ENCODE assay signal across 8 cellular contexts in the genomic region with DNA sequence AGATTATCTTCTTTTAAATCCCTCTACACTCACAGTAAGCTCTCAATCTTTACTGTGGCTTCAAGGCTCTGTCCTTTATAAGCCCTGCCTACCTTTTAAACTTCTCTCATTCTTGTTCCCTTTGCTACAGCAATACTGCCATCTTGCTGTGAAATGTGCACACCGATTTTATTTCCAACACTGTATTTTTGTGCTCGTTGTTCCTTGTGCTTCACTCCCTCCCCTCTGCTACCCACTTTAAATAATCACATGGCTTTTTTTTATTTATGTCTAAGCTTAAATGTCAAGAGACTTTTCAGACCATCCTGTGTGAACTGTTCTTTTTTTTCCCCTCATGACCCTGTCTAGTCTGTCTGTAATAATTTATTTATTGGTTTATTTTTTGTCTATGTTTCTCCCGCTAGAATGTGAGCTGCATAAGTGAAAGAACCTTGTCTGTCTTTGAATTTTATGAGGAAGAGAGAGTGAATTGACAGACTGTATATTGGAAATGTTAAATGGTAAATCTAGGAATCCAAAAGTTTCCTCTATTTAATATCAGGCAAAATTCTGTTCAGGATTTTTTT. TPM values are rescaled to one million over a fixed set of nuclear protein-coding genes. Genes with fewer than 3 reads are reported as not detected.
DNase-seq lines count a peak whose midpoint lies in the region; ATAC-seq and TF ChIP-seq lines count a peak whose summit lies in the region.

No MANE protein-coding gene starts in this region.

- DNase-seq in BJ (ENCODE audit: low read depth): peak; percentile 4
- peak; percentile 25 for DNase-seq in GM13977 (ENCODE audit: low spot score)
- peak; percentile 4 for DNase-seq in NCI-H2196 treated with DMSO at 0.1 percent for 48 hours (lab: John Stamatoyannopoulos, UW; ENCODE audit: unreplicated experiment)
- peak; percentile 31 for DNase-seq in astrocyte of the hippocampus (ENCODE audit: low read depth, low spot score)
- peak; percentile 45 for DNase-seq in iPS-NIHi7 (ENCODE audit: extremely low spot score)
- no peak for DNase-seq in upper lobe of left lung
- DNase-seq in activated CD4-positive, CD25-positive, alpha-beta regulatory T cell treated with anti-CD3 and anti-CD28 coated beads, Interleukin-2, amount 50 U/mL, for 72 hours: no peak
- no peak for DNase-seq in coronary artery (ENCODE audit: low spot score)

- TF ChIP-seq POLR2A in upper lobe of left lung (IDR thresholded peaks at IDR 0.05): no peak

- no peaks in the 10 kb centered on the region for H3K9me3 ChIP-seq in upper lobe of left lung

- no peak for TF ChIP-seq EP300 in upper lobe of left lung (IDR thresholded peaks at IDR 0.05)

- TF ChIP-seq CTCF in BJ (IDR thresholded peaks at IDR 0.05; ENCODE audit: insufficient read depth, low read depth, low read length): peak; percentile 63
- peak; percentile 61 for TF ChIP-seq CTCF in GM13977 (IDR thresholded peaks at IDR 0.05; ENCODE audit: extremely low read depth, insufficient read depth, missing control alignments)
- peak; percentile 26 to 75 (median 58) for TF ChIP-seq CTCF in upper lobe of left lung (IDR thresholded peaks at IDR 0.05)
- TF ChIP-seq CTCF in coronary artery (IDR thresholded peaks at IDR 0.05): no peak

- WGBS in upper lobe of left lung, 2 donors: 54 to 62% methylated on average over 3 of the region's 3 CpGs

- H3K27me3 ChIP-seq in BJ (ENCODE audit: control insufficient read depth, insufficient read depth, low read length) (no peaks in the 10 kb centered on the region), upper lobe of left lung (no peaks in the 10 kb centered on the region)

- peak; percentile 74 to 79 for ATAC-seq in upper lobe of left lung (ENCODE audit: low FRiP score in 2 of 2)

- in situ Hi-C loops in GM13977 (cut with MboI; ENCODE audit: low pct_unique_long_range_greater_than_20kb, low sequenced_read_pairs, unreplicated experiment): loop anchor here (25.0 kb wide), 1 partner anchor 427 kb away; no protein-coding TSS in a partner anchor

- H3K4me3 ChIP-seq in BJ (ENCODE audit: low read depth, low read length): no peak overlapping the region
- H3K4me3 ChIP-seq in upper lobe of left lung: no peak overlapping the region
- H3K4me3 ChIP-seq in coronary artery: no peak overlapping the region

- CTCF ChIA-PET in BJ (lab: Yijun Ruan, JAX): interaction anchor here (0.7 to 5.8 kb wide), 22 partner anchors 10 to 576 kb away, joined by 3 to 37 read pairs (median 3); no protein-coding TSS in a partner anchor

- POLR2A ChIA-PET in BJ (lab: Charles Lee): interaction anchor here (0.6 kb wide), 1 partner anchor 52 kb away, joined by 3 read pairs; no protein-coding TSS in a partner anchor

- H3K27ac ChIP-seq in upper lobe of left lung (peak overlapping the region in 3 of 4 donors; percentile 4 to 64 (median 32)), coronary artery (no peak overlapping the region)

- H3K4me1 ChIP-seq in upper lobe of left lung: peaks cover 12 to 29% (median 20%) of the 10 kb centered on the region in 4 donors

- H3K36me3 ChIP-seq in BJ (ENCODE audit: control insufficient read depth, insufficient read depth, low read length) (peaks cover 1% of the 10 kb centered on the region; the same call in 1 of the 2 replicates), upper lobe of left lung (peaks cover 0 to 28% (median 2%) of the 10 kb centered on the region in 4 donors)

RNA-seq across cellular contexts. Expression of a gene that starts 45.7 kb away (rescaled TPM):
- 7.3 and 17.7 TPM in 2 replicates for polyA plus RNA-seq in BJ (2011; rRNA removed)
- polyA minus RNA-seq in BJ (2011; rRNA and poly(A)+ RNA removed): 9.1 and 15.5 TPM in 2 replicates
- 10 to 100 TPM; 14.2 to 54.8 (median 38.1) TPM for total RNA-seq in upper lobe of left lung

Comparison
In these comparisons a context has a peak if more than half of its experiments do, and no peak if none do; other contexts are left out.
1. DNase-seq: peak in BJ (single experiment), GM13977 (single experiment), NCI-H2196 treated with DMSO at 0.1 percent for 48 hours (single experiment), astrocyte of the hippocampus (single experiment) and iPS-NIHi7 (single experiment); none in upper lobe of left lung (0 of 2), activated CD4-positive, CD25-positive, alpha-beta regulatory T cell treated with anti-CD3 and anti-CD28 coated beads, Interleukin-2, amount 50 U/mL, for 72 hours (single experiment) and coronary artery (single experiment).
2. H3K27ac ChIP-seq: peak in upper lobe of left lung (3 of 4); none in coronary artery (0 of 2).